16 cellular contexts compared by ENCODE assay signal in the genomic region with DNA sequence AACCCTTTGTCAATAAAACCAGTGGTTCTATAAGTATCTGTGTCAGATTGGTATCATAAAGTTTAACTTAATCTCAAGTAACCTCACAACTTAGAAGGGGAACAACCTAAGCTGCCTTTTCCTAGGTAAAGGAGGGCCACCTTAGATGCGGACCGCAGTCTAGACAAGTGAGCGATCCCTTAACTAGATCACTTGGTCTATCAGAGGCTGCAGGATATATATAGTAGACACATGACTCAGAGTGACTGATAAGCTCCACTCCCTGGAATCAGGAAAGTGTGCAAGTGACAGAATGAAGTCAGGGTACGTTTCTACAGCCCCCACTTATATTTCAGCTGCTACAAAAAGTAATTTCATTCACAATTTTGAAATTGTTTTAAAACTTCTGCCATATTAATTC. TPM values are rescaled to one million over a fixed set of nuclear protein-coding genes. Genes with fewer than 3 reads are reported as not detected.
A peak's percentile ranks its signal among the peaks of the same experiment; 100 is the strongest.
DNase-seq lines count a peak whose midpoint lies in the region; ATAC-seq, FAIRE-seq and TF ChIP-seq lines count a peak whose summit lies in the region.
"Had no signal": no experiment of that assay in that cellular context is flagged by ENCODE, and none has a peak within 500 bp of the region (broad histone marks: within the 10 kb centered on the region; RNA-seq: fewer than 3 reads in every experiment).

No MANE protein-coding gene starts in this region.

- H3K9ac ChIP-seq in PC-3 (ENCODE audit: low read length), result no peak overlapping the region
- H3K9ac ChIP-seq in endothelial cell of umbilical vein (replicated peaks; ENCODE audit: extremely low read depth, insufficient read depth, low read length), result no peak overlapping the region

- no peaks in the 10 kb centered on the region for H3K9me3 ChIP-seq in PC-3 (ENCODE audit: low read length)
- H3K9me3 ChIP-seq in endothelial cell of umbilical vein (replicated peaks; ENCODE audit: control insufficient read depth, insufficient read depth, low read length), result no peaks in the 10 kb centered on the region
- H3K9me3 ChIP-seq: uterus had no signal

- H3K4me1 ChIP-seq in PC-3 (ENCODE audit: insufficient read depth, low read length) (peaks cover 4% of the 10 kb centered on the region; the same call in 1 of the 2 replicates), endothelial cell of umbilical vein (ENCODE audit: control insufficient read depth, extremely low read depth, insufficient read depth, low read length) (no peaks in the 10 kb centered on the region)

- H3K27ac ChIP-seq in PC-3 (ENCODE audit: low read length) (no peak overlapping the region), endothelial cell of umbilical vein (ENCODE audit: insufficient read depth, low read depth, low read length) (no peak overlapping the region)
- H3K27ac ChIP-seq: uterus had no signal

- H3K27me3 ChIP-seq in PC-3 (ENCODE audit: low read length), result no peaks in the 10 kb centered on the region
- H3K27me3 ChIP-seq in endothelial cell of umbilical vein (ENCODE audit: control insufficient read depth in 2 of 2, insufficient read depth in 2 of 2, low read length in 2 of 2), result no peaks in the 10 kb centered on the region
- H3K27me3 ChIP-seq: dorsolateral prefrontal cortex, uterus had no signal

- H3K36me3 ChIP-seq in PC-3 (ENCODE audit: low read depth, low read length), result peaks cover 17% of the 10 kb centered on the region
- H3K36me3 ChIP-seq in endothelial cell of umbilical vein (ENCODE audit: control insufficient read depth in 2 of 2, extremely low read depth in 1 of 2, insufficient read depth in 2 of 2, low read length in 2 of 2), result peaks cover 15 to 17% of the 10 kb centered on the region in 2 experiments
- H3K36me3 ChIP-seq: uterus had no signal

- no peak overlapping the region for H2AFZ ChIP-seq in PC-3 (ENCODE audit: low read length)
- H2AFZ ChIP-seq in endothelial cell of umbilical vein (ENCODE audit: low read depth, low read length), result no peak overlapping the region

- FAIRE-seq in endothelial cell of umbilical vein (lab: Jason Lieb, UNC), result no peak

- TF ChIP-seq CTCF in PC-3 (conservative IDR thresholded peaks at IDR 0.05; ENCODE audit: low read depth, low read length), result no peak
- TF ChIP-seq CTCF in endothelial cell of umbilical vein (IDR thresholded peaks at IDR 0.05; ENCODE audit: extremely low read depth in 1 of 2, insufficient read depth in 1 of 2, low read depth in 1 of 2, low read length in 2 of 2), result no peak
- TF ChIP-seq CTCF in nephron progenitor cell (IDR thresholded peaks at IDR 0.05), result no peak

- peak overlapping the region; percentile 3 for H3K4me3 Mint-ChIP-seq in nephron progenitor cell
- H3K4me3 Mint-ChIP-seq: activated T-cell treated with anti-CD3 and anti-CD28 coated beads, Interleukin-2, amount 50 U/mL, for 4 hours; immature natural killer cell had no signal

- no peak overlapping the region for H3K4me3 ChIP-seq in PC-3 (ENCODE audit: low read length)
- no peak overlapping the region for H3K4me3 ChIP-seq in endothelial cell of umbilical vein (replicated peaks in 1 of 3; ENCODE audit: insufficient read depth in 1 of 3, low read depth in 1 of 3, low read length in 3 of 3)
- H3K4me3 ChIP-seq: uterus had no signal

- H3K4me2 ChIP-seq in PC-3 (ENCODE audit: low read length) (no peak overlapping the region), endothelial cell of umbilical vein (ENCODE audit: insufficient read depth, low read length) (no peak overlapping the region)

- no TSS peak for BruUV-seq in PC-3 (replicated peaks; lab: Mats Ljungman, UMichigan)
- no TSS peak for BruUV-seq in endothelial cell of umbilical vein (replicated peaks; lab: Mats Ljungman, UMichigan)

- H4K20me1 ChIP-seq in PC-3 (ENCODE audit: low read length), result no peaks in the 10 kb centered on the region
- H4K20me1 ChIP-seq in endothelial cell of umbilical vein (replicated peaks; ENCODE audit: control insufficient read depth, extremely low read depth, insufficient read depth, low read length), result peaks cover 2% of the 10 kb centered on the region

- H3K27me3 Mint-ChIP-seq in nephron progenitor cell (ENCODE audit: low read depth, poor library complexity), result no peaks in the 10 kb centered on the region

- CTCF ChIA-PET in PC-3 (lab: Charles Lee), result no interaction called here
- CTCF ChIA-PET in endothelial cell of umbilical vein (lab: Charles Lee), result interaction anchor here (0.7 to 1.3 kb wide), 4 partner anchors 8 to 82 kb away, joined by 3 to 4 read pairs (median 4); no protein-coding TSS in a partner anchor

- POLR2A ChIA-PET in PC-3 (lab: Charles Lee; ENCODE audit: unreplicated experiment), result no interaction called here
- POLR2A ChIA-PET in endothelial cell of umbilical vein (lab: Charles Lee), result no interaction called here

- no peaks in the 10 kb centered on the region for H3K9me2 ChIP-seq in PC-3 (replicated peaks; ENCODE audit: low read length)

- H3F3A ChIP-seq in PC-3 (ENCODE audit: low read length, unreplicated experiment), result no peaks in the 10 kb centered on the region

- peak; percentile 66 for DNase-seq in ELR (ENCODE audit: low read depth)
- no peak for DNase-seq in PC-3
- DNase-seq in endothelial cell of umbilical vein (ENCODE audit: low read depth, low spot score), result no peak
- DNase-seq in nephron progenitor cell, result no peak
- no peak for DNase-seq in NAMALWA (ENCODE audit: low spot score)
- DNase-seq: activated CD4-positive, CD25-positive, alpha-beta regulatory T cell treated with anti-CD3 and anti-CD28 coated beads, Interleukin-2, amount 50 U/mL, for 72 hours; activated T-cell treated with anti-CD3 and anti-CD28 coated beads, Interleukin-2, amount 50 U/mL, for 4 hours; C1 segment of cervical spinal cord; DND-41; dorsolateral prefrontal cortex; immature natural killer cell; NCI-H1417; NCI-H345; uterus had no signal

- no peaks in the 10 kb centered on the region for H3K9me1 ChIP-seq in endothelial cell of umbilical vein (replicated peaks; ENCODE audit: control insufficient read depth, extremely low read depth, insufficient read depth, low read length)

- H3K79me2 ChIP-seq in PC-3 (ENCODE audit: low read length), result peaks cover 51% of the 10 kb centered on the region
- H3K79me2 ChIP-seq in endothelial cell of umbilical vein (ENCODE audit: control insufficient read depth, insufficient read depth, low read length), result peaks cover 73% of the 10 kb centered on the region

- H3K9me3 Mint-ChIP-seq in nephron progenitor cell, result no peaks in the 10 kb centered on the region
- H3K9me3 Mint-ChIP-seq: activated T-cell treated with anti-CD3 and anti-CD28 coated beads, Interleukin-2, amount 50 U/mL, for 4 hours; immature natural killer cell had no signal

- no peak overlapping the region for H3K27ac Mint-ChIP-seq in nephron progenitor cell

- intact Hi-C loops in PC-3 (cut with micrococcal nuclease) (no loop called here), endothelial cell of umbilical vein (cut with micrococcal nuclease) (no loop called here)

- ATAC-seq in PC-3, result peak; percentile 35; the same call in 1 of the 2 replicates
- ATAC-seq in HG03460 (IDR thresholded peaks at IDR 0.05; ENCODE audit: unreplicated experiment), result no peak
- ATAC-seq in GM21717 (IDR thresholded peaks at IDR 0.05; ENCODE audit: unreplicated experiment), result no peak

- dilution Hi-C loops in endothelial cell of umbilical vein (cut with MboI; ENCODE audit: extremely low pct_ligation_motif_present, low sequenced_read_pairs), result no loop called here

- peaks cover 46% of the 10 kb centered on the region for H3K36me3 Mint-ChIP-seq in nephron progenitor cell (ENCODE audit: low read depth)

- H3K4me1 Mint-ChIP-seq in nephron progenitor cell, result peaks cover 61% of the 10 kb centered on the region

- TF ChIP-seq POLR2A in endothelial cell of umbilical vein (IDR thresholded peaks at IDR 0.05; ENCODE audit: low read depth, low read length), result no peak

TF ChIP-seq in endothelial cell of umbilical vein, 7 proteins besides CTCF, POLR2A, EP300 and RAD21:
- peak; percentile 29 for TF ChIP-seq GATA2 (IDR thresholded peaks at IDR 0.05; ENCODE audit: insufficient read depth, insufficient read length, low read depth, low read length)
- TF ChIP-seq EZH2 (IDR thresholded peaks at IDR 0.05; ENCODE audit: borderline replicate concordance, low read depth, low read length, severe bottlenecking), result no peak

RNA-seq across cellular contexts. Expression of gene REEP5, which starts 7.4 kb away (rescaled TPM):
- total RNA-seq in PC-3 (2014; rRNA removed), result 61.9 and 85.2 TPM in 2 replicates
- 84.5 and 98.0 TPM in 2 replicates for total RNA-seq in endothelial cell of umbilical vein
- polyA plus RNA-seq in endothelial cell of umbilical vein, result 163 and 185 TPM in 2 replicates
- 98.1 and 119 TPM in 2 replicates for polyA plus RNA-seq in endothelial cell of umbilical vein (2011; cell fraction: cytosol; rRNA removed)
- 38.4 and 47.6 TPM in 2 replicates for polyA plus RNA-seq in endothelial cell of umbilical vein (2011; cell fraction: nucleus; rRNA removed)
- polyA plus RNA-seq in endothelial cell of umbilical vein (2012), result 71.6 and 77.4 TPM in 2 replicates
- polyA minus RNA-seq in endothelial cell of umbilical vein, result 452 and 453 TPM in 2 replicates
- polyA minus RNA-seq in endothelial cell of umbilical vein (2011; cell fraction: cytosol; rRNA and poly(A)+ RNA removed), result 79.0 TPM
- polyA minus RNA-seq in endothelial cell of umbilical vein (2011; cell fraction: nucleus; rRNA and poly(A)+ RNA removed), result 42.1 and 49.0 TPM in 2 replicates

RNA-seq across cellular contexts. Expression of gene SRP19, which starts 53.5 kb away (rescaled TPM):
- total RNA-seq in PC-3 (2014; rRNA removed), result 39.9 and 42.9 TPM in 2 replicates
- 69.2 and 69.4 TPM in 2 replicates for total RNA-seq in endothelial cell of umbilical vein
- polyA plus RNA-seq in endothelial cell of umbilical vein, result 18.4 and 28.6 TPM in 2 replicates
- polyA plus RNA-seq in endothelial cell of umbilical vein (2011; cell fraction: cytosol; rRNA removed), result 66.4 and 82.3 TPM in 2 replicates
- 38.5 and 60.9 TPM in 2 replicates for polyA plus RNA-seq in endothelial cell of umbilical vein (2011; cell fraction: nucleus; rRNA removed)
- 90.7 and 137 TPM in 2 replicates for polyA plus RNA-seq in endothelial cell of umbilical vein (2012)
- 9.5 and 14.9 TPM in 2 replicates for polyA minus RNA-seq in endothelial cell of umbilical vein
- 19.0 TPM for polyA minus RNA-seq in endothelial cell of umbilical vein (2011; cell fraction: cytosol; rRNA and poly(A)+ RNA removed)
- polyA minus RNA-seq in endothelial cell of umbilical vein (2011; cell fraction: nucleus; rRNA and poly(A)+ RNA removed), result 11.5 and 17.0 TPM in 2 replicates
